Comparison of ENCODE assay signal across 11 cellular contexts in the genomic region with DNA sequence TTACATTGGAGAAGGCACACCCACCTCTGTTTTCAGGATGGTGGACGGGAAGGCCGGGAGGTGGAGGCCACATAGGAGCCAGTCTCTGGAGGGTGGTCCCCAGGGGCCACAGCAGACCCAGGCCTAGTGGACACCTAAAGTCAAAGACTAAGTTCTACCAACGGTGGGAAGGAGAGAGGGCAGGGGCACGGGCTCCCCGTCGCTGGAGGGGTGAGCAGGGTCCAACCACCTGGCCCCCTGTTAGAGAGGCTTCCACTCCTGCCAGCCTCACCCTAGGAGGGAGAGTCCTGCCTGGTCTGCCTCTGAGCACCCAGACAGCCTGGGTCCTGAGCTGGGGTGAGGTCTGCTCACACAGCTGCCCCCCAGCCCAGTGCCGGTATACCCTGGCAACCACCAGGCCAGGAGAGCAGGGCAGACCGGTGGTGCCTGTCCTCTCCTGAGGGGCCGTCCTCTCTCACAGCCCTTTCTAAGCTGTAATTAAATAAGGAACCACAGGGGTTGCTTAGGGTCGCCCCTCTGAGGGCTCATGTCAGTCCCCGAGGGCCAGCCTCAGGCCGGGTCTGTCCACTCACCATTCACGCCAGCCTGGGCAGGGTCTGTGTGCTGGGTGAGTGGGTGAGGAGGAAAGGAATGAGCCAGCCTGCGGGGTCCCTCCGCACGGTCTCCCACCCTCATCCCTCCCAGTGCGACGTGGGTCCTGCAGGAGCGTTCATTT. TPM values are rescaled to one million over a fixed set of nuclear protein-coding genes. Genes with fewer than 3 reads are reported as not detected.
DNase-seq lines count a peak whose midpoint lies in the region; ATAC-seq and TF ChIP-seq lines count a peak whose summit lies in the region.
"Had no signal": no experiment of that assay in that cellular context is flagged by ENCODE, and none has a peak within 500 bp of the region (broad histone marks: within the 10 kb centered on the region; RNA-seq: fewer than 3 reads in every experiment).

No MANE protein-coding gene starts in this region.

- H3K9ac ChIP-seq in mammary epithelial cell (ENCODE audit: insufficient read depth, low read length): no peak overlapping the region

- peaks cover 20% of the 10 kb centered on the region for H3K4me1 Mint-ChIP-seq in HFFc6 (ENCODE audit: low read depth)
- H3K4me1 Mint-ChIP-seq in naive thymus-derived CD4-positive, alpha-beta T cell: peaks cover 22 to 61% (median 51%) of the 10 kb centered on the region in 7 donors

- in situ Hi-C loops in mammary epithelial cell (cut with MboI; ENCODE audit: low sequenced_read_pairs in 2 of 2): no loop called here

- H3K4me2 ChIP-seq in mammary epithelial cell (ENCODE audit: insufficient read depth, low read depth, low read length): peak overlapping the region; percentile 98

- H4K20me1 ChIP-seq in mammary epithelial cell (ENCODE audit: insufficient read depth, low read length): peaks cover 9% of the 10 kb centered on the region

- DNase-seq in AG10803 (ENCODE audit: low read depth): no peak
- no peak for DNase-seq in HFFc6
- no peak for DNase-seq in mammary epithelial cell
- no peak for DNase-seq in naive thymus-derived CD4-positive, alpha-beta T cell
- no peak for DNase-seq in stimulated activated CD4-positive, alpha-beta T cell treated with anti-CD3 and anti-CD28 coated beads, Interleukin-2, amount 100 ng/mL, for 48 hours
- no peak for DNase-seq in NCI-H1694 treated with DMSO at 0.1 percent for 48 hours (lab: John Stamatoyannopoulos, UW)
- DNase-seq: islet precursor cell, NCI-H1436 treated with DMSO at 0.1 percent for 48 hours had no signal

- 87% methylated on average over 13 of the region's 19 CpGs for WGBS in mammary epithelial cell (ENCODE audit: low coverage, missing lambda C conversion rate)

- H2AFZ ChIP-seq in mammary epithelial cell (ENCODE audit: low read depth, low read length): no peak overlapping the region

- H3K27me3 Mint-ChIP-seq in HFFc6 (ENCODE audit: insufficient read depth): no peaks in the 10 kb centered on the region; the same call in 1 of the 2 replicates
- H3K27me3 Mint-ChIP-seq in naive thymus-derived CD4-positive, alpha-beta T cell: no peaks in the 10 kb centered on the region

- H3K27me3 ChIP-seq in mammary epithelial cell (ENCODE audit: insufficient read depth, low read length): no peaks in the 10 kb centered on the region
- H3K27me3 ChIP-seq in naive thymus-derived CD4-positive, alpha-beta T cell (ENCODE audit: control insufficient read depth in 2 of 2, insufficient read depth in 2 of 2, low read length in 2 of 2): no peaks in the 10 kb centered on the region

- H3K9me3 ChIP-seq in mammary epithelial cell (replicated peaks; ENCODE audit: insufficient read depth, low read length): no peaks in the 10 kb centered on the region
- H3K9me3 ChIP-seq in naive thymus-derived CD4-positive, alpha-beta T cell (ENCODE audit: control insufficient read depth in 2 of 3, low read length in 3 of 3): no peaks in the 10 kb centered on the region
- H3K9me3 ChIP-seq: prostate gland had no signal

- H3K36me3 ChIP-seq in mammary epithelial cell (ENCODE audit: insufficient read depth, low read length): peaks cover 4% of the 10 kb centered on the region
- H3K36me3 ChIP-seq in naive thymus-derived CD4-positive, alpha-beta T cell (ENCODE audit: control insufficient read depth in 2 of 3, insufficient read depth in 3 of 3, low read length in 3 of 3): no peaks in the 10 kb centered on the region
- H3K36me3 ChIP-seq: prostate gland had no signal

- peak overlapping the region; percentile 87; the same call in 1 of the 2 replicates for H3K4me3 Mint-ChIP-seq in HFFc6
- H3K4me3 Mint-ChIP-seq in naive thymus-derived CD4-positive, alpha-beta T cell: peak overlapping the region; percentile 67 to 91 (median 82)

- CTCF ChIA-PET in mammary epithelial cell (lab: Charles Lee; ENCODE audit: low non-redundant PET): no interaction called here
- CTCF ChIA-PET in naive thymus-derived CD4-positive, alpha-beta T cell (lab: Charles Lee): interaction anchor here (0.6 to 1.3 kb wide), 2 partner anchors 26 to 34 kb away, joined by 3 to 5 read pairs; no protein-coding TSS in a partner anchor

- dilution Hi-C loops in mammary epithelial cell (cut with HindIII; ENCODE audit: low sequenced_read_pairs): no loop called here

- no peaks in the 10 kb centered on the region for H3K36me3 Mint-ChIP-seq in HFFc6 (ENCODE audit: low read depth)
- peaks cover 0 to 9% (median 0%) of the 10 kb centered on the region in 5 donors for H3K36me3 Mint-ChIP-seq in naive thymus-derived CD4-positive, alpha-beta T cell

- BruUV-seq in mammary epithelial cell (replicated peaks; lab: Mats Ljungman, UMichigan): no TSS peak

- H3K4me3 ChIP-seq in AG10803 (ENCODE audit: low read length): peak overlapping the region; percentile 82
- peak overlapping the region in 2 of 3 experiments; percentile 31 to 71 for H3K4me3 ChIP-seq in mammary epithelial cell (replicated peaks in 1 of 3; ENCODE audit: insufficient read depth in 1 of 3, low read depth in 2 of 3, low read length in 3 of 3)
- peak overlapping the region; percentile 70 for H3K4me3 ChIP-seq in naive thymus-derived CD4-positive, alpha-beta T cell (ENCODE audit: low read length)

- no peaks in the 10 kb centered on the region for H3K9me3 Mint-ChIP-seq in HFFc6
- no peaks in the 10 kb centered on the region for H3K9me3 Mint-ChIP-seq in naive thymus-derived CD4-positive, alpha-beta T cell

- H3K27ac ChIP-seq in mammary epithelial cell (ENCODE audit: insufficient read depth, low read depth, low read length): no peak overlapping the region
- H3K27ac ChIP-seq in naive thymus-derived CD4-positive, alpha-beta T cell (ENCODE audit: low read depth, low read length): peak overlapping the region; percentile 77
- H3K27ac ChIP-seq: prostate gland had no signal

- no peak for TF ChIP-seq CTCF in AG10803 (conservative IDR thresholded peaks at IDR 0.05; ENCODE audit: low read length)
- no peak for TF ChIP-seq CTCF in HFFc6 (IDR thresholded peaks at IDR 0.05)
- no peak for TF ChIP-seq CTCF in mammary epithelial cell (conservative IDR thresholded peaks at IDR 0.05 in 1 of 2, IDR thresholded peaks at IDR 0.05 in 1 of 2; ENCODE audit: extremely low read depth in 1 of 2, insufficient read depth in 1 of 2, low read depth in 1 of 2, low read length in 2 of 2)

- POLR2A ChIA-PET in naive thymus-derived CD4-positive, alpha-beta T cell (lab: Charles Lee): interaction anchor here (2.7 kb wide), 1 partner anchor 13 kb away, joined by 21 read pairs; no protein-coding TSS in a partner anchor

- ATAC-seq in naive thymus-derived CD4-positive, alpha-beta T cell: no peak
- ATAC-seq in GM21737 (IDR thresholded peaks at IDR 0.05; ENCODE audit: unreplicated experiment) (no peak), GM18520 (IDR thresholded peaks at IDR 0.05; ENCODE audit: unreplicated experiment) (no peak)

- H3K79me2 ChIP-seq in mammary epithelial cell (ENCODE audit: insufficient read depth, low read length): peaks cover 73% of the 10 kb centered on the region

- H3K4me1 ChIP-seq in mammary epithelial cell (ENCODE audit: insufficient read depth, low read length): peaks cover 91% of the 10 kb centered on the region
- H3K4me1 ChIP-seq in naive thymus-derived CD4-positive, alpha-beta T cell (ENCODE audit: control insufficient read depth in 2 of 2, insufficient read depth in 2 of 2, low read length in 2 of 2): peaks cover 23 to 75% of the 10 kb centered on the region in 2 donors

- intact Hi-C loops in mammary epithelial cell (cut with micrococcal nuclease): no loop called here
- intact Hi-C loops in naive thymus-derived CD4-positive, alpha-beta T cell (cut with micrococcal nuclease): loop anchor here in 1 of 2 donors (5.0 kb wide), 1 partner anchor 844 kb away; a partner anchor contains a TSS

- H3K27ac Mint-ChIP-seq in HFFc6: no peak overlapping the region
- H3K27ac Mint-ChIP-seq in naive thymus-derived CD4-positive, alpha-beta T cell: peak overlapping the region; percentile 23 to 90 (median 74)

RNA-seq across cellular contexts. Expression of a gene that starts 2.3 kb away (rescaled TPM):
- total RNA-seq in HFFc6 (2021; fragmentation: NEBNext Ultra II Directional; extraction: Animal tissue kit (Norgen Biotek cat#: 25700)): 100 to 1,000 TPM; 111 to 121 (median 116) TPM
- 100 to 1,000 TPM in 1 of 2 donors, 10 to 100 TPM in 1; 65.7 to 125 TPM for total RNA-seq in mammary epithelial cell
- polyA plus RNA-seq in mammary epithelial cell: 64.5 TPM
- 52.1 TPM for polyA minus RNA-seq in mammary epithelial cell
- 100 to 1,000 TPM in 2 of 5 experiments, 10 to 100 TPM in 3; 65.0 to 140 (median 95.5) TPM for total RNA-seq in naive thymus-derived CD4-positive, alpha-beta T cell
- polyA plus RNA-seq in naive thymus-derived CD4-positive, alpha-beta T cell: 10 to 100 TPM in 1 of 2 donors, 1 to 10 TPM in 1; 5.8 to 12.4 TPM

RNA-seq across cellular contexts. Expression of a gene that starts 32.3 kb away (rescaled TPM):
- total RNA-seq in HFFc6 (2021; fragmentation: NEBNext Ultra II Directional; extraction: Animal tissue kit (Norgen Biotek cat#: 25700)): 1 to 10 TPM; 2.7 to 3.7 (median 3.3) TPM
- total RNA-seq in mammary epithelial cell: 1 to 10 TPM; 1.5 to 3.8 TPM
- 0.56 TPM for polyA plus RNA-seq in mammary epithelial cell
- not detected for polyA minus RNA-seq in mammary epithelial cell
- total RNA-seq in naive thymus-derived CD4-positive, alpha-beta T cell: 1 to 10 TPM in 4 of 5 experiments, under 1 TPM in 1; 0.73 to 4.8 (median 4.2) TPM
- polyA plus RNA-seq in naive thymus-derived CD4-positive, alpha-beta T cell: 1 to 10 TPM; 1.1 to 1.8 TPM
